Comparison of ENCODE assay signal across 13 cellular contexts in the genomic region with DNA sequence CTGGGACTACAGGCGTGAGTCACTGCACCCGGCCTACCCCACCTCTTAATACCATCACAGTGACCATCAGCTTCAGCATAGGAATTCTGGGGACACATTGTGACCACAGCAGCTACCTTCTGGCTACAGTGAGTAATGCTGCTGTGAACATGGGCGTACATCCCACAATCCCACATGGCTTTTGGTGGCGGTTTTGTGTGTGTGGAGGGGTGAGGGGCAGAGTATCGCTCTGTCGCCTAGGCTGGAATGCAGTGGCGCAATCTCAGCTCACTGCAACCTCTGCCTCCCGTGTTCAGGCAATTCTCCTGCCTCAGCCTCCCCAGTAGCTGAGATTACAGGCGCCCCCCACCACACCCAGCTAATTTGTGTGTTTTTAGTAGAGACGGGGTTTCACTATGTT. TPM values are rescaled to one million over a fixed set of nuclear protein-coding genes. Genes with fewer than 3 reads are reported as not detected.
"Had no signal": no experiment of that assay in that cellular context is flagged by ENCODE, and none has a peak within 500 bp of the region (broad histone marks: within the 10 kb centered on the region; RNA-seq: fewer than 3 reads in every experiment).

No MANE protein-coding gene starts in this region.

RNA-seq across cellular contexts. Expression of a gene that starts 9.6 kb away (rescaled TPM):
- total RNA-seq: activated CD4-positive, alpha-beta memory T cell treated with anti-CD3 and anti-CD28 coated beads, Interleukin-2, amount 10 ng/mL, durations not matched to agents 7 days and 5 days; activated CD4-positive, alpha-beta T cell treated with anti-CD3 and anti-CD28 coated beads for 36 hours; activated CD4-positive, alpha-beta T cell treated with anti-CD3 and anti-CD28 coated beads, Interleukin-2, amount 10 ng/mL, durations not matched to agents 7 days and 5 days; activated CD8-positive, alpha-beta memory T cell treated with anti-CD3 and anti-CD28 coated beads, Interleukin-2, amount 10 ng/mL, durations not matched to agents 7 days and 5 days; activated CD8-positive, alpha-beta T cell treated with anti-CD3 and anti-CD28 coated beads, Interleukin-2, amount 10 ng/mL, durations not matched to agents 7 days and 5 days; activated naive CD8-positive, alpha-beta T cell treated with anti-CD3 and anti-CD28 coated beads, Interleukin-2, amount 10 ng/mL, durations not matched to agents 7 days and 5 days; activated T-helper 2 cell treated with anti-CD3 and anti-CD28 coated beads, Interferon-gamma antibody, Interleukin-2, Interleukin-4, amounts not matched to agents 10 μg/mL and 5 μg/mL and 100 μg/mL, durations not matched to agents 14 hours and 24 hours and 36 hours; ascending aorta; bronchial epithelial cell; chondrocyte; colonic mucosa had no signal
- polyA plus RNA-seq: adipose tissue, cardiac muscle cell had no signal

RNA-seq across cellular contexts. Expression of a gene that starts 13.9 kb away (rescaled TPM):
- total RNA-seq: activated CD4-positive, alpha-beta memory T cell treated with anti-CD3 and anti-CD28 coated beads, Interleukin-2, amount 10 ng/mL, durations not matched to agents 7 days and 5 days; activated CD4-positive, alpha-beta T cell treated with anti-CD3 and anti-CD28 coated beads for 36 hours; activated CD4-positive, alpha-beta T cell treated with anti-CD3 and anti-CD28 coated beads, Interleukin-2, amount 10 ng/mL, durations not matched to agents 7 days and 5 days; activated CD8-positive, alpha-beta memory T cell treated with anti-CD3 and anti-CD28 coated beads, Interleukin-2, amount 10 ng/mL, durations not matched to agents 7 days and 5 days; activated CD8-positive, alpha-beta T cell treated with anti-CD3 and anti-CD28 coated beads, Interleukin-2, amount 10 ng/mL, durations not matched to agents 7 days and 5 days; activated naive CD8-positive, alpha-beta T cell treated with anti-CD3 and anti-CD28 coated beads, Interleukin-2, amount 10 ng/mL, durations not matched to agents 7 days and 5 days; activated T-helper 2 cell treated with anti-CD3 and anti-CD28 coated beads, Interferon-gamma antibody, Interleukin-2, Interleukin-4, amounts not matched to agents 10 μg/mL and 5 μg/mL and 100 μg/mL, durations not matched to agents 14 hours and 24 hours and 36 hours; ascending aorta; bronchial epithelial cell; cardiac muscle cell; chondrocyte had no signal
- polyA plus RNA-seq: cardiac muscle cell had no signal
